In genomic region chr11:95599959-95600586, GRCh38 we compare ENCODE assay signal across 16 cellular contexts.
DNase-seq lines count a peak whose midpoint lies in the region; ATAC-seq lines count a peak whose summit lies in the region.
"Had no signal": no experiment of that assay in that cellular context is flagged by ENCODE, and none has a peak within 500 bp of the region (broad histone marks: within the 10 kb centered on the region; RNA-seq: fewer than 3 reads in every experiment).

No MANE protein-coding gene starts in this region.

- H3K4me3 Mint-ChIP-seq in activated naive CD4-positive, alpha-beta T cell treated with anti-CD3 and anti-CD28 coated beads, Interleukin-2, amount 50 U/mL, for 24 hours = no peak overlapping the region
- H3K4me3 Mint-ChIP-seq in T-cell = peak overlapping the region in 1 of 3 donors; percentile 5
- no peak overlapping the region for H3K4me3 Mint-ChIP-seq in activated naive CD8-positive, alpha-beta T cell treated with anti-CD3 and anti-CD28 coated beads, Interleukin-2, amount 50 U/mL, for 24 hours

- peak in 2 of 4 experiments; percentile 36 to 55 for ATAC-seq in T-cell (replicated peaks in 1 of 4)
- ATAC-seq in activated naive CD8-positive, alpha-beta T cell treated with anti-CD3 and anti-CD28 coated beads, Interleukin-2, amount 50 U/mL, for 24 hours = peak; percentile 95
- ATAC-seq in GM19351 (IDR thresholded peaks at IDR 0.05; ENCODE audit: unreplicated experiment) = no peak
- ATAC-seq in GM18873 (IDR thresholded peaks at IDR 0.05; ENCODE audit: low FRiP score, unreplicated experiment) = no peak
- ATAC-seq: body of pancreas, foreskin keratinocyte, HepG2, left lobe of liver, mucosa of descending colon had no signal

- no peaks in the 10 kb centered on the region for H3K36me3 Mint-ChIP-seq in activated naive CD4-positive, alpha-beta T cell treated with anti-CD3 and anti-CD28 coated beads, Interleukin-2, amount 50 U/mL, for 24 hours
- H3K36me3 Mint-ChIP-seq in T-cell = no peaks in the 10 kb centered on the region
- H3K36me3 Mint-ChIP-seq in activated naive CD8-positive, alpha-beta T cell treated with anti-CD3 and anti-CD28 coated beads, Interleukin-2, amount 50 U/mL, for 24 hours (ENCODE audit: low read depth) = no peaks in the 10 kb centered on the region

- POLR2A ChIA-PET in T-cell (lab: Charles Lee) = interaction anchor here in 1 of 2 donors (0.5 kb wide), 1 partner anchor 73 kb away, joined by 3 read pairs; no protein-coding TSS in a partner anchor

- CTCF ChIA-PET in T-cell (lab: Charles Lee) = interaction anchor here in 1 of 2 donors (0.5 kb wide), 1 partner anchor 864 kb away, joined by 6 read pairs; no protein-coding TSS in a partner anchor

- H3K4me1 Mint-ChIP-seq in activated naive CD4-positive, alpha-beta T cell treated with anti-CD3 and anti-CD28 coated beads, Interleukin-2, amount 50 U/mL, for 24 hours = peaks cover 33% of the 10 kb centered on the region
- H3K4me1 Mint-ChIP-seq in T-cell = peaks cover 16 to 43% (median 25%) of the 10 kb centered on the region in 3 donors
- peaks cover 30% of the 10 kb centered on the region for H3K4me1 Mint-ChIP-seq in activated naive CD8-positive, alpha-beta T cell treated with anti-CD3 and anti-CD28 coated beads, Interleukin-2, amount 50 U/mL, for 24 hours

- DNase-seq in activated naive CD4-positive, alpha-beta T cell treated with Interleukin-2 at 50 U/mL for 16 hours = no peak
- DNase-seq in T-cell (peak in 1 of 34 experiments; percentile 2), NCI-H1417 (lab: John Stamatoyannopoulos, UW) (no peak)
- peak; percentile 29 for DNase-seq in activated naive CD8-positive, alpha-beta T cell treated with anti-CD3 and anti-CD28 coated beads, Interleukin-2, amount 50 U/mL, for 24 hours
- peak; percentile 14 to 17 for DNase-seq in stimulated activated CD8-positive, alpha-beta memory T cell treated with anti-CD3 and anti-CD28 coated beads, Interleukin-7, amount 100 ng/mL, for 48 hours (ENCODE audit: extremely low read depth in 1 of 2, low read depth in 1 of 2)
- DNase-seq: body of pancreas, foreskin keratinocyte, MM.1S, mucosa of descending colon, NCI-H187 treated with DMSO at 0.1 percent for 48 hours, NCI-H526 had no signal

- peak overlapping the region; percentile 20 for H3K27ac Mint-ChIP-seq in activated naive CD4-positive, alpha-beta T cell treated with anti-CD3 and anti-CD28 coated beads, Interleukin-2, amount 50 U/mL, for 24 hours
- peak overlapping the region; percentile 25 to 52 for H3K27ac Mint-ChIP-seq in T-cell
- peak overlapping the region; percentile 80 for H3K27ac Mint-ChIP-seq in activated naive CD8-positive, alpha-beta T cell treated with anti-CD3 and anti-CD28 coated beads, Interleukin-2, amount 50 U/mL, for 24 hours

- peaks cover under 1% of the 10 kb centered on the region for H3K9me3 Mint-ChIP-seq in activated naive CD4-positive, alpha-beta T cell treated with anti-CD3 and anti-CD28 coated beads, Interleukin-2, amount 50 U/mL, for 24 hours
- H3K9me3 Mint-ChIP-seq in T-cell = peaks cover 0 to 8% (median 0%) of the 10 kb centered on the region in 3 donors
- no peaks in the 10 kb centered on the region for H3K9me3 Mint-ChIP-seq in activated naive CD8-positive, alpha-beta T cell treated with anti-CD3 and anti-CD28 coated beads, Interleukin-2, amount 50 U/mL, for 24 hours

- no peaks in the 10 kb centered on the region for H3K27me3 Mint-ChIP-seq in activated naive CD4-positive, alpha-beta T cell treated with anti-CD3 and anti-CD28 coated beads, Interleukin-2, amount 50 U/mL, for 24 hours
- no peaks in the 10 kb centered on the region for H3K27me3 Mint-ChIP-seq in T-cell
- H3K27me3 Mint-ChIP-seq in activated naive CD8-positive, alpha-beta T cell treated with anti-CD3 and anti-CD28 coated beads, Interleukin-2, amount 50 U/mL, for 24 hours = peaks cover 2% of the 10 kb centered on the region

Comparison
In these comparisons a context has a peak if more than half of its experiments do, and no peak if none do; other contexts are left out.
1. H3K27ac Mint-ChIP-seq: peak in every context shown above with its lines; median percentile 80 in activated naive CD8-positive, alpha-beta T cell treated with anti-CD3 and anti-CD28 coated beads, Interleukin-2, amount 50 U/mL, for 24 hours; 38 in T-cell; 20 in activated naive CD4-positive, alpha-beta T cell treated with anti-CD3 and anti-CD28 coated beads, Interleukin-2, amount 50 U/mL, for 24 hours.
2. DNase-seq: peak in activated naive CD8-positive, alpha-beta T cell treated with anti-CD3 and anti-CD28 coated beads, Interleukin-2, amount 50 U/mL, for 24 hours (single experiment) and stimulated activated CD8-positive, alpha-beta memory T cell treated with anti-CD3 and anti-CD28 coated beads, Interleukin-7, amount 100 ng/mL, for 48 hours (2 of 2); none in activated naive CD4-positive, alpha-beta T cell treated with Interleukin-2 at 50 U/mL for 16 hours (single experiment) and NCI-H1417 (0 of 3).